Comparison of ENCODE assay signal across 2 cellular contexts in the genomic region with DNA sequence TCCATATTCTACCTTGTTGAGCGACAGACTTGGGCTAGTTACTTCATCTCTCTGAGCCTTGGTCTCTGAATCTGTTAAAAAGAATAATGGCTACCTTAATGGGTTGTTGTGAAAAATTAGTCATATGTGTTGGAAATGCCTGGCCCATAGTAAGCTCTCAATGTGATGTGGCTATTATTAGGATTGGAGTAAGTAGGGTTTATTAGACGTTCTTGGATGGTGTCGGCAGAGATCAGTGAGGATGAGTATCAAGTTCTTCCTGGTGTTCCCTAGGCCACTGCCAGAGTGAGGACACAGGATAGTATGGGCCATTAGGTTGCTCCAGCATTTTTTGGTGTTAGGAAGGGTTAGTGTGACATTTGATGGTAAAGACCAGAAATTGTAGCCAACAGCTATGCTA.
TF ChIP-seq lines count a peak whose summit lies in the region.

No MANE protein-coding gene starts in this region.

TF ChIP-seq in IMR-90, 13 proteins besides CTCF, POLR2A, EP300 and RAD21 (continued from another document):
- TF ChIP-seq RCOR1 (IDR thresholded peaks at IDR 0.05; ENCODE audit: insufficient replicate concordance, low read length) (no peak), SMC3 (IDR thresholded peaks at IDR 0.05; ENCODE audit: low read depth, low read length) (no peak), FOS (IDR thresholded peaks at IDR 0.05; ENCODE audit: low read depth, low read length) (no peak), CHD1 (IDR thresholded peaks at IDR 0.05; ENCODE audit: low read depth, low read length) (no peak), BHLHE40 (IDR thresholded peaks at IDR 0.05; ENCODE audit: low read depth, low read length) (no peak)
- TF ChIP-seq, protein P1, sequence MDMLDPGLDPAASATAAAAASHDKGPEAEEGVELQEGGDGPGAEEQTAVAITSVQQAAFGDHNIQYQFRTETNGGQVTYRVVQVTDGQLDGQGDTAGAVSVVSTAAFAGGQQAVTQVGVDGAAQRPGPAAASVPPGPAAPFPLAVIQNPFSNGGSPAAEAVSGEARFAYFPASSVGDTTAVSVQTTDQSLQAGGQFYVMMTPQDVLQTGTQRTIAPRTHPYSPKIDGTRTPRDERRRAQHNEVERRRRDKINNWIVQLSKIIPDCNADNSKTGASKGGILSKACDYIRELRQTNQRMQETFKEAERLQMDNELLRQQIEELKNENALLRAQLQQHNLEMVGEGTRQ (IDR thresholded peaks at IDR 0.05; ENCODE audit: low read depth, low read length), result no peak
TF ChIP-seq in IMR-90: peak in this region for 0.

TF ChIP-seq in K562, 482 proteins besides CTCF, POLR2A, EP300 and RAD21 (continued from another document):
- TF ChIP-seq, protein P2, sequence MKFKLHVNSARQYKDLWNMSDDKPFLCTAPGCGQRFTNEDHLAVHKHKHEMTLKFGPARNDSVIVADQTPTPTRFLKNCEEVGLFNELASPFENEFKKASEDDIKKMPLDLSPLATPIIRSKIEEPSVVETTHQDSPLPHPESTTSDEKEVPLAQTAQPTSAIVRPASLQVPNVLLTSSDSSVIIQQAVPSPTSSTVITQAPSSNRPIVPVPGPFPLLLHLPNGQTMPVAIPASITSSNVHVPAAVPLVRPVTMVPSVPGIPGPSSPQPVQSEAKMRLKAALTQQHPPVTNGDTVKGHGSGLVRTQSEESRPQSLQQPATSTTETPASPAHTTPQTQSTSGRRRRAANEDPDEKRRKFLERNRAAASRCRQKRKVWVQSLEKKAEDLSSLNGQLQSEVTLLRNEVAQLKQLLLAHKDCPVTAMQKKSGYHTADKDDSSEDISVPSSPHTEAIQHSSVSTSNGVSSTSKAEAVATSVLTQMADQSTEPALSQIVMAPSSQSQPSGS (CRISPR knock-in tag; IDR thresholded peaks at IDR 0.05), result no peak
- TF ChIP-seq JUN (IDR thresholded peaks at IDR 0.05; ENCODE audit: borderline replicate concordance, low read depth, low read length) (no peak), JUN (CRISPR knock-in tag; IDR thresholded peaks at IDR 0.05; ENCODE audit: borderline replicate concordance) (no peak), SIN3A (IDR thresholded peaks at IDR 0.05; ENCODE audit: borderline replicate concordance in 2 of 2, control insufficient read depth in 1 of 2, low read depth in 2 of 2, low read length in 2 of 2) (no peak), ZEB2 (IDR thresholded peaks at IDR 0.05) (no peak), ZNF764 (CRISPR knock-in tag; IDR thresholded peaks at IDR 0.05; ENCODE audit: low read depth) (no peak), SAFB (IDR thresholded peaks at IDR 0.05; ENCODE audit: borderline replicate concordance, low read depth, low read length) (no peak), ZNF57 (CRISPR knock-in tag; IDR thresholded peaks at IDR 0.05) (no peak), ZNF316 (IDR thresholded peaks at IDR 0.05) (no peak), ZNF584 (CRISPR knock-in tag; IDR thresholded peaks at IDR 0.05; ENCODE audit: low read depth) (no peak), ETV6 (IDR thresholded peaks at IDR 0.05; ENCODE audit: borderline replicate concordance in 1 of 2, low read depth in 2 of 2, low read length in 1 of 2) (no peak), ETV6 (CRISPR knock-in tag; IDR thresholded peaks at IDR 0.05; ENCODE audit: borderline replicate concordance) (no peak), MCM3 (IDR thresholded peaks at IDR 0.05) (no peak), ZFX (CRISPR knock-in tag; IDR thresholded peaks at IDR 0.05) (no peak)
- TF ChIP-seq, protein P3, sequence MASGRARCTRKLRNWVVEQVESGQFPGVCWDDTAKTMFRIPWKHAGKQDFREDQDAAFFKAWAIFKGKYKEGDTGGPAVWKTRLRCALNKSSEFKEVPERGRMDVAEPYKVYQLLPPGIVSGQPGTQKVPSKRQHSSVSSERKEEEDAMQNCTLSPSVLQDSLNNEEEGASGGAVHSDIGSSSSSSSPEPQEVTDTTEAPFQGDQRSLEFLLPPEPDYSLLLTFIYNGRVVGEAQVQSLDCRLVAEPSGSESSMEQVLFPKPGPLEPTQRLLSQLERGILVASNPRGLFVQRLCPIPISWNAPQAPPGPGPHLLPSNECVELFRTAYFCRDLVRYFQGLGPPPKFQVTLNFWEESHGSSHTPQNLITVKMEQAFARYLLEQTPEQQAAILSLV (tag; IDR thresholded peaks at IDR 0.05), result no peak
- TF ChIP-seq, protein P4, sequence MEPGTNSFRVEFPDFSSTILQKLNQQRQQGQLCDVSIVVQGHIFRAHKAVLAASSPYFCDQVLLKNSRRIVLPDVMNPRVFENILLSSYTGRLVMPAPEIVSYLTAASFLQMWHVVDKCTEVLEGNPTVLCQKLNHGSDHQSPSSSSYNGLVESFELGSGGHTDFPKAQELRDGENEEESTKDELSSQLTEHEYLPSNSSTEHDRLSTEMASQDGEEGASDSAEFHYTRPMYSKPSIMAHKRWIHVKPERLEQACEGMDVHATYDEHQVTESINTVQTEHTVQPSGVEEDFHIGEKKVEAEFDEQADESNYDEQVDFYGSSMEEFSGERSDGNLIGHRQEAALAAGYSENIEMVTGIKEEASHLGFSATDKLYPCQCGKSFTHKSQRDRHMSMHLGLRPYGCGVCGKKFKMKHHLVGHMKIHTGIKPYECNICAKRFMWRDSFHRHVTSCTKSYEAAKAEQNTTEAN (CRISPR knock-in tag; IDR thresholded peaks at IDR 0.05), result no peak
- TF ChIP-seq, protein P5, sequence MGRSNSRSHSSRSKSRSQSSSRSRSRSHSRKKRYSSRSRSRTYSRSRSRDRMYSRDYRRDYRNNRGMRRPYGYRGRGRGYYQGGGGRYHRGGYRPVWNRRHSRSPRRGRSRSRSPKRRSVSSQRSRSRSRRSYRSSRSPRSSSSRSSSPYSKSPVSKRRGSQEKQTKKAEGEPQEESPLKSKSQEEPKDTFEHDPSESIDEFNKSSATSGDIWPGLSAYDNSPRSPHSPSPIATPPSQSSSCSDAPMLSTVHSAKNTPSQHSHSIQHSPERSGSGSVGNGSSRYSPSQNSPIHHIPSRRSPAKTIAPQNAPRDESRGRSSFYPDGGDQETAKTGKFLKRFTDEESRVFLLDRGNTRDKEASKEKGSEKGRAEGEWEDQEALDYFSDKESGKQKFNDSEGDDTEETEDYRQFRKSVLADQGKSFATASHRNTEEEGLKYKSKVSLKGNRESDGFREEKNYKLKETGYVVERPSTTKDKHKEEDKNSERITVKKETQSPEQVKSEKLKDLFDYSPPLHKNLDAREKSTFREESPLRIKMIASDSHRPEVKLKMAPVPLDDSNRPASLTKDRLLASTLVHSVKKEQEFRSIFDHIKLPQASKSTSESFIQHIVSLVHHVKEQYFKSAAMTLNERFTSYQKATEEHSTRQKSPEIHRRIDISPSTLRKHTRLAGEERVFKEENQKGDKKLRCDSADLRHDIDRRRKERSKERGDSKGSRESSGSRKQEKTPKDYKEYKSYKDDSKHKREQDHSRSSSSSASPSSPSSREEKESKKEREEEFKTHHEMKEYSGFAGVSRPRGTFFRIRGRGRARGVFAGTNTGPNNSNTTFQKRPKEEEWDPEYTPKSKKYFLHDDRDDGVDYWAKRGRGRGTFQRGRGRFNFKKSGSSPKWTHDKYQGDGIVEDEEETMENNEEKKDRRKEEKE (IDR thresholded peaks at IDR 0.05; ENCODE audit: borderline replicate concordance in 1 of 2, control insufficient read depth in 1 of 2, low read depth in 2 of 2, low read length in 1 of 2), result no peak
- TF ChIP-seq, protein P6, sequence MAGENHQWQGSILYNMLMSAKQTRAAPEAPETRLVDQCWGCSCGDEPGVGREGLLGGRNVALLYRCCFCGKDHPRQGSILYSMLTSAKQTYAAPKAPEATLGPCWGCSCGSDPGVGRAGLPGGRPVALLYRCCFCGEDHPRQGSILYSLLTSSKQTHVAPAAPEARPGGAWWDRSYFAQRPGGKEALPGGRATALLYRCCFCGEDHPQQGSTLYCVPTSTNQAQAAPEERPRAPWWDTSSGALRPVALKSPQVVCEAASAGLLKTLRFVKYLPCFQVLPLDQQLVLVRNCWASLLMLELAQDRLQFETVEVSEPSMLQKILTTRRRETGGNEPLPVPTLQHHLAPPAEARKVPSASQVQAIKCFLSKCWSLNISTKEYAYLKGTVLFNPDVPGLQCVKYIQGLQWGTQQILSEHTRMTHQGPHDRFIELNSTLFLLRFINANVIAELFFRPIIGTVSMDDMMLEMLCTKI (IDR thresholded peaks at IDR 0.05; ENCODE audit: partially characterized antibody), result no peak
